Comparison of ENCODE assay signal across 19 cellular contexts in genomic region chr6:136612666-136613389, GRCh38.
"Had no signal": no experiment of that assay in that cellular context is flagged by ENCODE, and none has a peak within 500 bp of the region (broad histone marks: within the 10 kb centered on the region; RNA-seq: fewer than 3 reads in every experiment).

No MANE protein-coding gene starts in this region.

- H3K9me3 Mint-ChIP-seq: activated naive CD4-positive, alpha-beta T cell treated with anti-CD3 and anti-CD28 coated beads for 36 hours; activated T-helper 2 cell treated with anti-CD3 and anti-CD28 coated beads, Interferon-gamma antibody, Interleukin-2, Interleukin-4, amounts not matched to agents 10 μg/mL and 5 μg/mL and 100 μg/mL, durations not matched to agents 14 hours and 24 hours and 36 hours; naive thymus-derived CD8-positive, alpha-beta T cell had no signal

- ATAC-seq: left lung; naive thymus-derived CD8-positive, alpha-beta T cell had no signal

- H3K27me3 ChIP-seq: ascending aorta, hepatocyte, left lung, neutrophil, transverse colon had no signal

- DNase-seq: activated CD4-positive, CD25-positive, alpha-beta regulatory T cell treated with anti-CD3 and anti-CD28 coated beads, Interleukin-2, amount 50 U/mL, for 72 hours; activated naive CD4-positive, alpha-beta T cell treated with anti-CD3 and anti-CD28 coated beads for 36 hours; activated T-cell treated with anti-CD3 and anti-CD28 coated beads for 4 hours; erythroblast; kidney; left lung; mammary epithelial cell; naive thymus-derived CD8-positive, alpha-beta T cell; posterior cingulate gyrus; retina; stimulated activated CD4-positive, alpha-beta T cell treated with anti-CD3 and anti-CD28 coated beads, Interleukin-4, amount 100 ng/mL, for 24 hours; stimulated activated naive CD4-positive, alpha-beta T cell; substantia nigra; transverse colon had no signal

- H3K4me3 Mint-ChIP-seq: activated naive CD4-positive, alpha-beta T cell treated with anti-CD3 and anti-CD28 coated beads for 36 hours; naive thymus-derived CD8-positive, alpha-beta T cell had no signal

- H3K27me3 Mint-ChIP-seq: naive thymus-derived CD8-positive, alpha-beta T cell had no signal

- H3K27ac Mint-ChIP-seq: activated naive CD4-positive, alpha-beta T cell treated with anti-CD3 and anti-CD28 coated beads for 36 hours; activated T-helper 2 cell treated with anti-CD3 and anti-CD28 coated beads, Interferon-gamma antibody, Interleukin-2, Interleukin-4, amounts not matched to agents 10 μg/mL and 5 μg/mL and 100 μg/mL, durations not matched to agents 14 hours and 24 hours and 36 hours; naive thymus-derived CD8-positive, alpha-beta T cell had no signal

- H3K9me3 ChIP-seq: ascending aorta, left lung, neutrophil, transverse colon had no signal

- H3K4me3 ChIP-seq: ascending aorta, hepatocyte, left lung, skin epidermis, transverse colon had no signal

- H3K27ac ChIP-seq: hepatocyte, left lung, neutrophil, skin epidermis, transverse colon had no signal
